In the genomic region with DNA sequence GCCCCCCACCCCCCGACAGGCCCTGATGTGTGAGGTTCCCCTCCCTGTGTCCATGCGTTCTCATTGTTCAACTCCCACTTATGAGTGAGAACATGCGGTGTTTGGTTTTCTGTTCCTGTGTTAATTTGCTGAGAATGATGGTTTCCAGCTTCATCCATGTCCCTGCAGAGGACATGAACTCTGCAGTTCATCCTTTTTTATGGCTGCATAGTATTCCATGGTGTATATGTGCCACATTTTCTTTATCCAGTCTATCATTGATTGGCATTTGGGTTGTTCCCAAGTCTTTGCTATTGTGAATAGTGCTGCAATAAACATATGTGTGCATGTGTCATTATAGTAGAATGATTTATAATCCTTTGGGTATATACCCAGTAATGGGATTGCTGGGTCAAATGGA, we compare ENCODE assay signal across 5 cellular contexts. TPM values are rescaled to one million over a fixed set of nuclear protein-coding genes. Genes with fewer than 3 reads are reported as not detected.
DNase-seq lines count a peak whose midpoint lies in the region; ATAC-seq, FAIRE-seq and TF ChIP-seq lines count a peak whose summit lies in the region.
"Not testable (repeated sequence)": the region's sequence is repeated elsewhere in the genome, so short reads cannot be mapped to it uniquely, and the experiment has no call there.
"Had no signal": no experiment of that assay in that cellular context is flagged by ENCODE, and none has a peak within 500 bp of the region (broad histone marks: within the 10 kb centered on the region; RNA-seq: fewer than 3 reads in every experiment).

No MANE protein-coding gene starts in this region.

- H3K79me2 ChIP-seq in K562 (ENCODE audit: control insufficient read depth, insufficient read depth, low read length): not testable (repeated sequence)

- CTCF ChIA-PET in HEK293 (lab: Yijun Ruan, JAX): interaction anchor here (1.9 kb wide), 1 partner anchor 15 kb away, joined by 9 read pairs; no protein-coding TSS in a partner anchor
- CTCF ChIA-PET in K562 (lab: Yijun Ruan, JAX; ENCODE audit: low intra/inter-chr PET ratio): not testable (repeated sequence)

- BruUV-seq in K562 (replicated peaks; lab: Mats Ljungman, UMichigan): not testable (repeated sequence)

- not testable (repeated sequence) for H3K9me1 ChIP-seq in K562 (ENCODE audit: control insufficient read depth, insufficient read depth, low read length)

- H3K27ac ChIP-seq in HEK293 (ENCODE audit: extremely low read depth, low read depth, low read length); K562 (ENCODE audit: extremely low read depth, low read depth, low read length): not testable (repeated sequence)

- 20% methylated on average over 2 of the region's 3 CpGs for WGBS in K562 (ENCODE audit: insufficient coverage, low coverage, missing lambda C conversion rate)

- in situ Hi-C loops in K562 (cut with MboI): not testable (repeated sequence)

- H3K27me3 ChIP-seq in K562 (ENCODE audit: control insufficient read depth in 2 of 2, insufficient read depth in 2 of 2, low read length in 2 of 2): not testable (repeated sequence)

- TF ChIP-seq CTCF in HEK293 (tag by site-specific recombination; IDR thresholded peaks at IDR 0.05); K562 (IDR thresholded peaks at IDR 0.05 in 2 of 3, conservative IDR thresholded peaks at IDR 0.05 in 1 of 3; ENCODE audit: insufficient read depth in 2 of 3, low read depth in 1 of 3, low read length in 3 of 3): not testable (repeated sequence)

- not testable (repeated sequence) for H3K4me2 ChIP-seq in K562 (ENCODE audit: insufficient read depth, low read length)

- H4K20me1 ChIP-seq in K562 (replicated peaks; ENCODE audit: control insufficient read depth, insufficient read depth, low read length): not testable (repeated sequence)

- not testable (repeated sequence) for TF ChIP-seq EP300 in K562 (IDR thresholded peaks at IDR 0.05; ENCODE audit: low read length)

- not testable (repeated sequence) for H3K4me3 ChIP-seq in HEK293 (ENCODE audit: low read depth, low read length); K562

- not testable (repeated sequence) for FAIRE-seq in K562 (lab: Jason Lieb, UNC)

- not testable (repeated sequence) for H2AFZ ChIP-seq in K562 (ENCODE audit: low read depth, low read length)

- H3K9ac ChIP-seq in K562 (ENCODE audit: insufficient read depth in 1 of 2, low read depth in 2 of 2, low read length in 2 of 2): not testable (repeated sequence)

- intact Hi-C loops in K562 (cut with micrococcal nuclease): not testable (repeated sequence)

- POLR2A ChIA-PET in HEK293 (lab: Yijun Ruan, JAX); K562 (lab: Yijun Ruan, JAX): not testable (repeated sequence)

- not testable (repeated sequence) for H3K9me3 ChIP-seq in HEK293 (ENCODE audit: control insufficient read depth, insufficient read depth, low read depth, low read length); K562 (replicated peaks; ENCODE audit: control insufficient read depth, insufficient read depth, low read depth, low read length)

- not testable (repeated sequence) for H3K36me3 ChIP-seq in HEK293 (ENCODE audit: control insufficient read depth in 2 of 2, insufficient read depth in 1 of 2, low read length in 2 of 2); K562 (ENCODE audit: control insufficient read depth, insufficient read depth, low read length)

- DNase-seq in K562 (ENCODE audit: extremely low read depth in 1 of 4, low spot score in 3 of 4): not testable (repeated sequence)

- not testable (repeated sequence) for TF ChIP-seq RAD21 in K562 (CRISPR knock-in tag; conservative IDR thresholded peaks at IDR 0.05 in 1 of 2, IDR thresholded peaks at IDR 0.05 in 1 of 2)

- not testable (repeated sequence) for TF ChIP-seq POLR2A in K562 (conservative IDR thresholded peaks at IDR 0.05)

- not testable (repeated sequence) for ATAC-seq in K562

- H3K4me1 ChIP-seq in HEK293 (ENCODE audit: control insufficient read depth, insufficient read depth, low read length); K562 (replicated peaks in 1 of 2; ENCODE audit: control insufficient read depth in 2 of 2, insufficient read depth in 2 of 2, low read length in 2 of 2): not testable (repeated sequence)

TF ChIP-seq in HEK293, 187 proteins besides CTCF, POLR2A, EP300 and RAD21:
- peak; percentile 85 for TF ChIP-seq ZNF146 (tag by site-specific recombination; IDR thresholded peaks at IDR 0.05)

TF ChIP-seq in K562, 482 proteins besides CTCF, POLR2A, EP300 and RAD21:
- peak; percentile 64 for TF ChIP-seq ZNF146 (CRISPR knock-in tag; IDR thresholded peaks at IDR 0.05; ENCODE audit: unreplicated experiment)

RNA-seq across cellular contexts. Expression of gene STARD8, which starts 32.7 kb away (rescaled TPM):
- total RNA-seq in K562 (2011; cell fraction: chromatin; rRNA removed; ENCODE audit: low replicate concordance): 38.1 and 60.0 TPM in 2 replicates
- total RNA-seq in K562 (2011; cell fraction: nucleolus; rRNA removed): 38.0 TPM in 2 replicates
- 29.8 and 33.7 TPM in 2 replicates for total RNA-seq in K562 (2011; cell fraction: nucleoplasm; rRNA removed)
- total RNA-seq in K562 (2014; rRNA removed): 19.9 and 27.1 TPM in 2 replicates
- 8.0 and 9.1 TPM in 2 replicates for total RNA-seq in K562 (2014; rRNA removed; fragmentation: Illumina TruSeq; extraction: Trizol)
- total RNA-seq in K562 (2015; rRNA removed; fragmentation: Illumina TruSeq; extraction: Trizol): 8.5 and 9.2 TPM in 2 replicates
- total RNA-seq in K562 (2021): 30.2 and 35.0 TPM in 2 replicates
- 18.6 and 20.1 TPM in 2 replicates for polyA plus RNA-seq in K562 (2011; rRNA removed)
- 19.5 and 27.1 TPM in 2 replicates for polyA plus RNA-seq in K562 (2011; cell fraction: cytosol; rRNA removed)
- 57.2 and 86.0 TPM in 2 replicates for polyA plus RNA-seq in K562 (2011; cell fraction: nucleus; rRNA removed)
- polyA plus RNA-seq in K562 (2012): 16.9 and 20.5 TPM in 2 replicates
- polyA plus RNA-seq in K562 (2014; fragmentation: Illumina TruSeq; extraction: Trizol): 15.9 and 21.4 TPM in 2 replicates
- 1 to 10 TPM; 1.6 to 1.9 TPM for polyA plus RNA-seq in K562 (2014; fragmentation: Nextera tagmentation; extraction: Ambion mirVana)
- 17.7 and 18.4 TPM in 2 replicates for polyA plus RNA-seq in K562 (2014; rRNA removed)
- 16.7 and 26.6 TPM in 2 replicates for polyA minus RNA-seq in K562 (2011; rRNA and poly(A)+ RNA removed)
- 23.9 and 27.2 TPM in 2 replicates for polyA minus RNA-seq in K562 (2011; cell fraction: cytosol; rRNA and poly(A)+ RNA removed)
- polyA minus RNA-seq in K562 (2011; cell fraction: nucleus; rRNA and poly(A)+ RNA removed): 15.7 and 16.7 TPM in 2 replicates
- total RNA-seq: Caco-2; CD8-positive, alpha-beta T cell had no signal
- polyA plus RNA-seq: CD8-positive, alpha-beta memory T cell had no signal
